In the genomic region with DNA sequence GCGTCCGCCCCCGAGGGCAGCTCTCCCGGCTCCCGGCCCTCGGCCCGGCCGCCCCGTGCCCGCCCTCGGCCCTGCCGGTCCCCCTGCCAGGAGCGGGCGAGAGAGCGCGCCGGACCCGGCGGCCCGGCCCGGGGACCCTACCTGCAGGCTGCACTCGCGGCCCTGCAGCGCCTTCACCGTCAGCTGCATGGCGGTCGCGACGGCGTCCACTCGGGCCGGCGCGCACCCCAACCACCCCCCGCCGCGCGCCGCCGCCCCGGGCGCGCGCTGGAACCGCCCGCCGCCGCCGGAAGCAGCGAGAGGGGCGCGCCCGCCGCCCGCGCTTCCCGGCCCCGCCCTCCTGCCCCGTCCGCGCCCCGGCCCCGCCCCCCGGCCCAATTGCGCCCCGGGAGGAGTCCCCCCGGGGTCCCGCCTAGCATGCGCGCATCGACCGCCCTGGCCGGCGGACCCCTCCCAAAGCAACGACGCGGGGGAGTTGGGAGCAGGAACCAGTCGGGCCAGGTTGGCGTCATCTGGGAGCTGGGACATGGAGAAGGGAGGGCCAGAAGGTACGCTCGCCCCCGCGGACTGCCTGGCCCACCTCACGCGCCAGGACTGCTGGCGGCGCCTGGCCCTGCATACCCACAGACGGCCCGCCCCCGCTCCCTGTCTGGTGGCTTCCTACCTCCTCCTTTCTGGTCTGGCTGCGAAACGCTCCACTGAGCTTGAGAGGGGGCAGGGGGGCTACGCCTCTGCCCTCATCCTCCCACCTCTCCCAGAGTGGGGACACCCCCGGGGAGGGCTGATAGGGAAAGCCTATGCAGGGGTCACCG, we compare ENCODE assay signal across 8 cellular contexts. TPM values are rescaled to one million over a fixed set of nuclear protein-coding genes. Genes with fewer than 3 reads are reported as not detected.
DNase-seq lines count a peak whose midpoint lies in the region; ATAC-seq and TF ChIP-seq lines count a peak whose summit lies in the region.

A gene (minus strand): TSS at position 220 of the 812 bp plus-strand sequence. CDS start 31 bp downstream, at position 189.

- H3K9me3 Mint-ChIP-seq in CD4-positive, alpha-beta memory T cell = no peaks in the 10 kb centered on the region

- H3K27me3 ChIP-seq in CD4-positive, alpha-beta memory T cell (ENCODE audit: insufficient read depth, low read length) = no peaks in the 10 kb centered on the region
- H3K27me3 ChIP-seq in muscle layer of colon (ENCODE audit: control insufficient read depth in 1 of 2, insufficient read depth in 2 of 2, low read length in 2 of 2) (no peaks in the 10 kb centered on the region), subcutaneous abdominal adipose tissue (ENCODE audit: control insufficient read depth in 5 of 5, insufficient read depth in 4 of 5, low read length in 5 of 5) (peaks cover 0 to 12% (median 12%) of the 10 kb centered on the region in 5 donors)

- H3K9ac ChIP-seq in muscle layer of colon (ENCODE audit: low read length) (peak within 1 kb of the TSS; percentile 27), subcutaneous abdominal adipose tissue (ENCODE audit: low read length in 5 of 5) (peak within 1 kb of the TSS in 3 of 5 donors; percentile 43 to 46 (median 43))

- peak within 1 kb of the TSS; percentile 69 to 83 (median 79) for H3K4me3 Mint-ChIP-seq in CD4-positive, alpha-beta memory T cell

- H3K27ac Mint-ChIP-seq in CD4-positive, alpha-beta memory T cell = peak within 1 kb of the TSS; percentile 37 to 89 (median 81)

- H3K4me1 Mint-ChIP-seq in CD4-positive, alpha-beta memory T cell = peaks cover 5 to 45% (median 16%) of the 10 kb centered on the region in 4 donors

- peak; percentile 57 for TF ChIP-seq POLR2A in erythroblast (IDR thresholded peaks at IDR 0.05; ENCODE audit: low read length)

- peak; percentile 43 to 59 (median 48) for DNase-seq in CD4-positive, alpha-beta memory T cell
- peak; percentile 38 for DNase-seq in HCEC 1CT
- peak; percentile 33 for DNase-seq in NCI-H82 treated with DMSO at 0.1 percent for 48 hours (lab: John Stamatoyannopoulos, UW; ENCODE audit: unreplicated experiment)
- peak; percentile 62 for DNase-seq in activated T-cell treated with anti-CD3 and anti-CD28 coated beads for 48 hours (ENCODE audit: low read depth)
- DNase-seq in erythroblast (lab: John Stamatoyannopoulos, UW) = peak; percentile 71 to 81

- no peak for ATAC-seq in HG03108 (IDR thresholded peaks at IDR 0.05; ENCODE audit: unreplicated experiment)

- H3K27me3 Mint-ChIP-seq in CD4-positive, alpha-beta memory T cell = no peaks in the 10 kb centered on the region

- H3K4me1 ChIP-seq in CD4-positive, alpha-beta memory T cell (ENCODE audit: insufficient read depth, low read length) = peaks cover 44% of the 10 kb centered on the region
- H3K4me1 ChIP-seq in muscle layer of colon (ENCODE audit: insufficient read depth, low read length) = peaks cover 17% of the 10 kb centered on the region
- H3K4me1 ChIP-seq in subcutaneous abdominal adipose tissue (ENCODE audit: control insufficient read depth in 5 of 5, insufficient read depth in 5 of 5, low read length in 5 of 5) = peaks cover 0 to 50% (median 31%) of the 10 kb centered on the region in 5 donors

- CTCF ChIA-PET in CD4-positive, alpha-beta memory T cell (lab: Charles Lee; ENCODE audit: partially characterized antibody) = interaction anchor here (1.0 to 3.4 kb wide), 2 partner anchors 10 to 41 kb away, joined by 4 to 10 read pairs; no protein-coding TSS in a partner anchor

- peak within 1 kb of the TSS in 1 of 2 donors; percentile 47 for H3K4me3 ChIP-seq in CD4-positive, alpha-beta memory T cell (ENCODE audit: low read length in 2 of 2)
- H3K4me3 ChIP-seq in muscle layer of colon (ENCODE audit: low read depth in 1 of 2, low read length in 2 of 2) = peak within 1 kb of the TSS; percentile 54 to 56
- peak within 1 kb of the TSS in 4 of 5 donors; percentile 50 to 68 (median 58) for H3K4me3 ChIP-seq in subcutaneous abdominal adipose tissue (ENCODE audit: low read depth in 1 of 5, low read length in 5 of 5)

- peaks cover 0 to 9% of the 10 kb centered on the region in 2 donors for H3K36me3 Mint-ChIP-seq in CD4-positive, alpha-beta memory T cell

- intact Hi-C loops in CD4-positive, alpha-beta memory T cell (cut with micrococcal nuclease) = no loop called here

- H3K9me3 ChIP-seq in CD4-positive, alpha-beta memory T cell (ENCODE audit: control insufficient read depth in 1 of 2, low read length in 2 of 2) = no peaks in the 10 kb centered on the region
- H3K9me3 ChIP-seq in muscle layer of colon (ENCODE audit: low read length) (no peaks in the 10 kb centered on the region), subcutaneous abdominal adipose tissue (ENCODE audit: control insufficient read depth in 5 of 5, low read length in 5 of 5) (peaks cover 0 to 3% (median 0%) of the 10 kb centered on the region in 5 donors)

- no peaks in the 10 kb centered on the region for H3K36me3 ChIP-seq in CD4-positive, alpha-beta memory T cell (ENCODE audit: insufficient read depth, low read length)
- H3K36me3 ChIP-seq in muscle layer of colon (ENCODE audit: insufficient read depth, low read length) (peaks cover 20% of the 10 kb centered on the region), subcutaneous abdominal adipose tissue (ENCODE audit: control insufficient read depth in 5 of 5, insufficient read depth in 5 of 5, low read length in 5 of 5) (peaks cover 0 to 26% (median 15%) of the 10 kb centered on the region in 5 donors)

- POLR2A ChIA-PET in CD4-positive, alpha-beta memory T cell (lab: Charles Lee; ENCODE audit: partially characterized antibody) = interaction anchor here (0.5 to 8.9 kb wide), 17 partner anchors 10 to 515 kb away, joined by 3 to 111 read pairs (median 6); a partner anchor contains a TSS

- H3K27ac ChIP-seq in CD4-positive, alpha-beta memory T cell (ENCODE audit: low read depth, low read length) = peak within 1 kb of the TSS; percentile 62
- H3K27ac ChIP-seq in muscle layer of colon (ENCODE audit: low read depth, low read length) (peak within 1 kb of the TSS; percentile 58), subcutaneous abdominal adipose tissue (ENCODE audit: low read depth, low read length) (peak within 1 kb of the TSS; percentile 41)

RNA-seq across cellular contexts. Expression of the gene that starts here (rescaled TPM):
- total RNA-seq in CD4-positive, alpha-beta memory T cell = 10 to 100 TPM; 33.2 to 41.3 TPM
- polyA plus RNA-seq in CD4-positive, alpha-beta memory T cell = 10 to 100 TPM; 56.9 to 66.8 TPM
